22 cellular contexts compared by ENCODE assay signal in the genomic region with DNA sequence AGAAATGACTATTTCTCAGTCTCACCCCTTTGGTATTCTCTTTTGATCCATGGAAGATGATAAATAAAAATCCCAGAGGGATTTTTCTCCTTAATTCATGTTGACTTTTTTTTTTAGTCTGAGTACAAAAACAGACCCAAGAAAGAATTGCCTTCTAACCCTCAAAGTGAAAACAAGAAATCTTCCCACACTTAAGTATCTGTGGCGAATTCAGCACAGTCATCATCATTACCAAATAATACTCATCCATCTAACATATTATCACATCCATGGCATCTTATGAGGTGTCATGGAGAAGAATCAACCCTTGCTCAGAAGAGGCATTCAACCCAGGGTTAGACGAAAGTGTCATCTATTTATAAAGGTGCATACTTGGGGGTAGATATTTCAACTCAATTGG.
DNase-seq lines count a peak whose midpoint lies in the region; ATAC-seq and TF ChIP-seq lines count a peak whose summit lies in the region.
"Had no signal": no experiment of that assay in that cellular context is flagged by ENCODE, and none has a peak within 500 bp of the region (broad histone marks: within the 10 kb centered on the region; RNA-seq: fewer than 3 reads in every experiment).

No MANE protein-coding gene starts in this region.

- H3K4me1 Mint-ChIP-seq in MCF 10A (ENCODE audit: insufficient read depth, unreplicated experiment), result no peaks in the 10 kb centered on the region
- H3K4me1 Mint-ChIP-seq: CD4-positive, alpha-beta memory T cell had no signal

- no peaks in the 10 kb centered on the region for H3K9me3 Mint-ChIP-seq in MCF 10A (ENCODE audit: unreplicated experiment)
- H3K9me3 Mint-ChIP-seq: CD4-positive, alpha-beta memory T cell had no signal

- no peak for ATAC-seq in gastrocnemius medialis
- ATAC-seq: Panc1 had no signal

- H3K4me3 ChIP-seq in HUES6 (ENCODE audit: low read depth, low read length), result no peak overlapping the region
- H3K4me3 ChIP-seq in fibroblast of mammary gland (ENCODE audit: control insufficient read depth, low read depth, low read length), result no peak overlapping the region
- no peak overlapping the region for H3K4me3 ChIP-seq in gastrocnemius medialis
- H3K4me3 ChIP-seq: HAP-1 had no signal

- CTCF ChIA-PET in MCF 10A (lab: Yijun Ruan, JAX), result no interaction called here

- BruUV-seq in MCF 10A (replicated peaks; lab: Mats Ljungman, UMichigan), result no TSS peak

- POLR2A ChIA-PET in MCF 10A (lab: Yijun Ruan, JAX), result no interaction called here

- intact Hi-C loops in gastrocnemius medialis (cut with DNase I; ENCODE audit: low total_unique reads), result no loop called here
- intact Hi-C loops in MCF 10A (cut with micrococcal nuclease), result no loop called here

- H3K4me1 ChIP-seq in HUES6 (ENCODE audit: control insufficient read depth, insufficient read depth, low read length) (peaks cover 44% of the 10 kb centered on the region), gastrocnemius medialis (peaks cover 0 to 8% of the 10 kb centered on the region in 2 donors)

- H3K9ac ChIP-seq in HUES6 (ENCODE audit: low read length), result no peak overlapping the region
- H3K9ac ChIP-seq: SK-N-SH had no signal

- no peak for TF ChIP-seq POLR2A in gastrocnemius medialis (IDR thresholded peaks at IDR 0.05)

- DNase-seq in GM04503 (ENCODE audit: low read depth), result peak; percentile 11
- DNase-seq in fibroblast of mammary gland (ENCODE audit: low read depth), result peak; percentile 39
- DNase-seq in gastrocnemius medialis, result no peak
- no peak for DNase-seq in NCI-H2227 treated with DMSO at 0.1 percent for 48 hours (lab: John Stamatoyannopoulos, UW)
- DNase-seq in NCI-H2196 (lab: John Stamatoyannopoulos, UW; ENCODE audit: unreplicated experiment), result no peak
- DNase-seq in MCF 10A (ENCODE audit: unreplicated experiment), result no peak
- no peak for DNase-seq in hypothalamus (lab: John Stamatoyannopoulos, UW)
- DNase-seq: ACHN; BE2C; CD4-positive, alpha-beta memory T cell; DMS79 treated with DMSO at 0.1 percent for 48 hours; GF-D8; IMR-90; MV-4-11; NCI-H1436; NCI-H446; NCI-H82; Right ventricle myocardium superior had no signal

- H3K9me3 ChIP-seq in HUES6 (ENCODE audit: control insufficient read depth, insufficient read depth, low read depth, low read length) (no peaks in the 10 kb centered on the region), gastrocnemius medialis (no peaks in the 10 kb centered on the region)
- H3K9me3 ChIP-seq: BE2C, HAP-1, SK-N-SH had no signal

- H3K36me3 ChIP-seq in HUES6 (ENCODE audit: control insufficient read depth, insufficient read depth, low read length), result peaks cover 59% of the 10 kb centered on the region
- no peaks in the 10 kb centered on the region for H3K36me3 ChIP-seq in gastrocnemius medialis
- H3K36me3 ChIP-seq: BE2C, HAP-1 had no signal

- H3K4me3 Mint-ChIP-seq in MCF 10A (ENCODE audit: unreplicated experiment), result no peak overlapping the region
- H3K4me3 Mint-ChIP-seq: CD4-positive, alpha-beta memory T cell had no signal

- TF ChIP-seq CTCF in fibroblast of mammary gland (conservative IDR thresholded peaks at IDR 0.05; ENCODE audit: control insufficient read depth, insufficient read depth, low read depth, low read length) (no peak), gastrocnemius medialis (IDR thresholded peaks at IDR 0.05 in 4 of 5, conservative IDR thresholded peaks at IDR 0.05 in 1 of 5) (no peak), MCF 10A (IDR thresholded peaks at IDR 0.05; ENCODE audit: unreplicated experiment) (no peak)

- H3K27me3 ChIP-seq in HUES6 (ENCODE audit: control insufficient read depth, insufficient read depth, low read length) (no peaks in the 10 kb centered on the region), gastrocnemius medialis (no peaks in the 10 kb centered on the region)
- H3K27me3 ChIP-seq: BE2C had no signal

- no peak overlapping the region for H3K27ac Mint-ChIP-seq in MCF 10A (ENCODE audit: low read depth, unreplicated experiment)
- H3K27ac Mint-ChIP-seq: CD4-positive, alpha-beta memory T cell had no signal

- H3K36me3 Mint-ChIP-seq in MCF 10A (ENCODE audit: insufficient read depth, unreplicated experiment), result no peaks in the 10 kb centered on the region
- H3K36me3 Mint-ChIP-seq: CD4-positive, alpha-beta memory T cell had no signal

- in situ Hi-C loops in gastrocnemius medialis (cut with MboI; ENCODE audit: low sequenced_read_pairs in 4 of 4), result no loop called here

- peaks cover 34% of the 10 kb centered on the region for H3K27me3 Mint-ChIP-seq in MCF 10A (ENCODE audit: insufficient read depth, unreplicated experiment)

- peak overlapping the region; percentile 12; the same call in 1 of the 2 replicates for H3K27ac ChIP-seq in HUES6 (ENCODE audit: low read depth, low read length)
- H3K27ac ChIP-seq in gastrocnemius medialis, result peak overlapping the region in 3 of 4 donors; percentile 44 to 66 (median 45)

Comparison
In these comparisons a context has a peak if more than half of its experiments do, and no peak if none do; other contexts are left out.
1. DNase-seq: peak in GM04503 (single experiment) and fibroblast of mammary gland (single experiment); none in gastrocnemius medialis (0 of 2), NCI-H2227 treated with DMSO at 0.1 percent for 48 hours (single experiment), NCI-H2196 (single experiment), MCF 10A (single experiment) and hypothalamus (0 of 51).